8 cellular contexts compared by ENCODE assay signal in the genomic region with DNA sequence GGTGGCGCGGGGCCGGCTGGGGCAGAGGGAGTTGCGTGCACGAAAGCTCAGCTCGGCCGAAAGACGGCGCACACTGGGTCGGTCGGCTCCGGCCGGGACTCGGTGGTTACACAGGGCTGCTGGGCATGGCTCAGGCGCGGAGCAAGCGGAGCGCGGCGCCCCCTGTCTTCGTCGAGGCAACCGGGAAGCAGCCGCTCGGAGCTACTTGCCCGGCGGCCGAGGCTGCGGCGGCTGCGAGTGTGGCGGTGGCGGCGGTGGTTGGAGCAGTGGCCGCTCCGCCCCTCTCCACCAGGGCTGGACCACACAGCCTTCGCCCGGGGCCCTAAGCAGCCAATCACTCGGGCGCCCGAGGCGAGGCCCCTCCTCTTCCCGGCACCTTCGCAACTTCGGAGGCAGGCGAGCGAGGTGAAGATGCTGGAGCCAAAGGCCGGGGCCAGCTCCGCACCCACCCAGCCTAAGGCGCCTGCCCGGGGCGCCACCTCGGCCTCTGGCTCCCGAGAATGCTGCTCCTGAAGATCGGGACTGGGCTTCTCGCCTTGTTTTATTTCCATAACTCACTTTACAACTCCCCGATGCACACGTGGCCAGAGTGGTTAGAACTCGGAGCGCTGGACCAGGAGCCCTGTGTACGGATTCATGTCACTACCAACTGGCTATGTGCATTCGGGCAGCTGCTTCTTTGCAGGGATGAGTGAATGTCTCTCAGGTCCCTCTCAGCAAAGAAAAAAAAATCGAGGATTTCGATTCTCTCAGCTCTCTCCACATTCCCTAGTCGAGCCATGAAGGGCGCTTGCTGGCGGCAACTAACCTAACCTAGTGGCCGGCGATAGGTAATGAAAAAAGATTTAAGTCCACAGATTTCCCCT. TPM values are rescaled to one million over a fixed set of nuclear protein-coding genes. Genes with fewer than 3 reads are reported as not detected.
DNase-seq lines count a peak whose midpoint lies in the region; ATAC-seq and TF ChIP-seq lines count a peak whose summit lies in the region.

A gene (minus strand): TSS at position 241 of the 866 bp plus-strand sequence. CDS start 241 bp downstream, outside the sequence.

- peaks cover 20% of the 10 kb centered on the region for H3K27me3 ChIP-seq in ACC112 (ENCODE audit: insufficient read depth, low read length)
- H3K27me3 ChIP-seq in iPS-18a (ENCODE audit: control insufficient read depth, insufficient read depth, low read length): peaks cover 40% of the 10 kb centered on the region
- H3K27me3 ChIP-seq in gastrocnemius medialis: no peaks in the 10 kb centered on the region

- intact Hi-C loops in gastrocnemius medialis (cut with DNase I; ENCODE audit: low total_unique reads): loop anchor here (1.0 to 5.0 kb wide), 4 partner anchors 73 to 318 kb away; a partner anchor contains a TSS

- H3K36me3 ChIP-seq in ACC112 (ENCODE audit: insufficient read depth, low read length) (no peaks in the 10 kb centered on the region), iPS-18a (ENCODE audit: control insufficient read depth, low read depth, low read length) (no peaks in the 10 kb centered on the region), gastrocnemius medialis (no peaks in the 10 kb centered on the region)

- H3K4me1 ChIP-seq in ACC112 (ENCODE audit: control insufficient read depth, insufficient read depth, low read length, unreplicated experiment) (peaks cover 2% of the 10 kb centered on the region), iPS-18a (ENCODE audit: control insufficient read depth, low read depth, low read length) (peaks cover 31% of the 10 kb centered on the region), gastrocnemius medialis (peaks cover 13 to 26% of the 10 kb centered on the region in 2 donors)

- TF ChIP-seq CTCF in gastrocnemius medialis (IDR thresholded peaks at IDR 0.05 in 4 of 5, conservative IDR thresholded peaks at IDR 0.05 in 1 of 5): peak; percentile 59 to 87 (median 85)

- H3K9ac ChIP-seq in iPS-18a (ENCODE audit: low read length): no peak within 1 kb of the TSS

- H3K79me2 ChIP-seq in ACC112 (ENCODE audit: control insufficient read depth, insufficient read depth, low read length, unreplicated experiment): no peaks in the 10 kb centered on the region

- peak within 1 kb of the TSS; percentile 73 for H3K4me3 ChIP-seq in ACC112 (ENCODE audit: low read depth, low read length)
- peak within 1 kb of the TSS; percentile 70 for H3K4me3 ChIP-seq in iPS-18a (ENCODE audit: low read length)
- peak within 1 kb of the TSS; percentile 61 to 73 (median 66) for H3K4me3 ChIP-seq in gastrocnemius medialis

- TF ChIP-seq POLR2A in gastrocnemius medialis (IDR thresholded peaks at IDR 0.05): peak in 1 of 2 donors; percentile 56

- peak within 1 kb of the TSS; percentile 29 for H2AFZ ChIP-seq in ACC112 (ENCODE audit: low read length, unreplicated experiment)

- in situ Hi-C loops in gastrocnemius medialis (cut with MboI; ENCODE audit: low sequenced_read_pairs in 4 of 4): loop anchor here in 2 of 4 donors (10.0 to 25.0 kb wide), 2 partner anchors 127 to 139 kb away; no protein-coding TSS in a partner anchor

- H3K9me3 ChIP-seq in iPS-18a (ENCODE audit: control insufficient read depth, low read depth, low read length): no peaks in the 10 kb centered on the region
- no peaks in the 10 kb centered on the region for H3K9me3 ChIP-seq in gastrocnemius medialis

- DNase-seq in NCI-H187 treated with DMSO at 0.1 percent for 48 hours (lab: John Stamatoyannopoulos, UW): peak; percentile 12
- peak; percentile 95 for DNase-seq in T1000 (lab: John Stamatoyannopoulos, UW)
- peak; percentile 52 for DNase-seq in brain pericyte (ENCODE audit: low read depth, low spot score)
- DNase-seq in gastrocnemius medialis: peak; percentile 76 to 81

- ATAC-seq in GM18517 (IDR thresholded peaks at IDR 0.05; ENCODE audit: unreplicated experiment) (peak; percentile 71), HG02973 (IDR thresholded peaks at IDR 0.05; ENCODE audit: unreplicated experiment) (peak; percentile 78), gastrocnemius medialis (peak; percentile 84 to 88)

- H3K27ac ChIP-seq in ACC112 (ENCODE audit: low read depth, low read length): no peak within 1 kb of the TSS
- no peak within 1 kb of the TSS for H3K27ac ChIP-seq in iPS-18a (ENCODE audit: low read length)
- peak within 1 kb of the TSS; percentile 39 to 61 (median 58) for H3K27ac ChIP-seq in gastrocnemius medialis

RNA-seq across cellular contexts. Expression of the gene that starts here (rescaled TPM):
- total RNA-seq in gastrocnemius medialis: 1 to 10 TPM in 1 of 4 donors, under 1 TPM in 2, not detected in 1; 0.10 to 1.0 (median 0.44) TPM

Comparison
In these comparisons a context has a peak if more than half of its experiments do, and no peak if none do; other contexts are left out.
1. H3K27ac ChIP-seq: peak in gastrocnemius medialis (4 of 4); none in ACC112 (single experiment) and iPS-18a (single experiment).
2. DNase-seq: peak in every context shown above with its lines; median percentile 95 in T1000; 78 in gastrocnemius medialis; 52 in brain pericyte; 12 in NCI-H187 treated with DMSO at 0.1 percent for 48 hours.
3. Peak in every context shown above with its lines, with median percentiles within 50 percentile points of each other: H3K4me3 ChIP-seq and ATAC-seq.